In the genomic region with DNA sequence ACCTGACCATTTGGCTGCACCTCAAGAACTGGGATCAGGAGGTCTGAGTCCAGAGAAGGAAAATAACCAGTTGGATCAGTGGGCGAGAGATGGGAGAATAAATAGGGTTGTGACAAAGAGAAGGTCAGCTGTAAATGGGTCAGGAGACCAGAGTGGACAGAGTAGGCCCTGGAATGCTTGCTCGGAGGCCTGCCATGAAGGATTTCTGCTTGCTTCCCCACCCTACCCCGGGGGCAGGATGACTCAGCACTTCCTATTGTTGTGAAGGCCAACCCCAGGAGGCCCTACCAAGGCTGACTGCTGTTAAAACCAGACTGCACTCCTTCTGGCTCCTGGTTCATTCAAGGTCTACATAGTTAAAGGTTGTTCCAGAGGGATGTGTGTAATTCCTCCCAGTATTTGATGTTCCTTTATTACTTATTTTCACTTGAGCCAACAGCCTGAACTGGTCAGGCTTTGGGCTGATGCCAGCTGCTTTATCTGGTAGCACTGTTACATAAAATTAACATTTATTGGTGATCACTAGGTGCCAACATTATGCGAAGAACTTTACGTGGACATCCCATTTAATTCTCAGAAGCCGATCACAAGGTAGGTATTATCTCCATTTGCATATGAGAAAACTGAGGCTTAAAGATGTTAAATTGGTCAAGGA, we compare ENCODE assay signal across 1 cellular context.
TF ChIP-seq lines count a peak whose summit lies in the region.

No MANE protein-coding gene starts in this region.

TF ChIP-seq in HepG2, 621 proteins besides CTCF, POLR2A, EP300 and RAD21 (continued from another document and continues in another):
- TF ChIP-seq, protein P1, sequence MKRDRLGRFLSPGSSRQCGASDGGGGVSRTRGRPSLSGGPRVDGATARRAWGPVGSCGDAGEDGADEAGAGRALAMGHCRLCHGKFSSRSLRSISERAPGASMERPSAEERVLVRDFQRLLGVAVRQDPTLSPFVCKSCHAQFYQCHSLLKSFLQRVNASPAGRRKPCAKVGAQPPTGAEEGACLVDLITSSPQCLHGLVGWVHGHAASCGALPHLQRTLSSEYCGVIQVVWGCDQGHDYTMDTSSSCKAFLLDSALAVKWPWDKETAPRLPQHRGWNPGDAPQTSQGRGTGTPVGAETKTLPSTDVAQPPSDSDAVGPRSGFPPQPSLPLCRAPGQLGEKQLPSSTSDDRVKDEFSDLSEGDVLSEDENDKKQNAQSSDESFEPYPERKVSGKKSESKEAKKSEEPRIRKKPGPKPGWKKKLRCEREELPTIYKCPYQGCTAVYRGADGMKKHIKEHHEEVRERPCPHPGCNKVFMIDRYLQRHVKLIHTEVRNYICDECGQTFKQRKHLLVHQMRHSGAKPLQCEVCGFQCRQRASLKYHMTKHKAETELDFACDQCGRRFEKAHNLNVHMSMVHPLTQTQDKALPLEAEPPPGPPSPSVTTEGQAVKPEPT (CRISPR knock-in tag; IDR thresholded peaks at IDR 0.05; ENCODE audit: low read depth), result no peak
- TF ChIP-seq PHF5A (CRISPR knock-in tag; IDR thresholded peaks at IDR 0.05; ENCODE audit: low read depth, unreplicated experiment) (no peak), BHLHE40 (IDR thresholded peaks at IDR 0.05; ENCODE audit: low read length) (no peak), ZNF776 (CRISPR knock-in tag; IDR thresholded peaks at IDR 0.05) (no peak), ZBTB7B (CRISPR knock-in tag; IDR thresholded peaks at IDR 0.05) (peak; percentile 42; the same call in 1 of the 2 replicates), YEATS2 (CRISPR knock-in tag; IDR thresholded peaks at IDR 0.05; ENCODE audit: borderline replicate concordance) (peak; percentile 57; the same call in 1 of the 2 replicates), ZMYM4 (CRISPR knock-in tag; IDR thresholded peaks at IDR 0.05) (peak; percentile 67; the same call in 1 of the 2 replicates), MED1 (CRISPR knock-in tag; IDR thresholded peaks at IDR 0.05) (peak; percentile 82; the same call in 1 of the 2 replicates), SOX6 (IDR thresholded peaks at IDR 0.05) (no peak), SOX6 (CRISPR knock-in tag; IDR thresholded peaks at IDR 0.05) (peak; percentile 95), KLF16 (CRISPR knock-in tag; IDR thresholded peaks at IDR 0.05) (peak in 1 of 2 experiments; percentile 48; a peak in 1 of 4 replicates), ETV5 (CRISPR knock-in tag; IDR thresholded peaks at IDR 0.05; ENCODE audit: borderline replicate concordance) (peak; percentile 47; the same call in 1 of the 2 replicates), PAX8 (CRISPR knock-in tag; IDR thresholded peaks at IDR 0.05; ENCODE audit: borderline replicate concordance) (no peak), TEAD3 (CRISPR knock-in tag; optimal IDR thresholded peaks at IDR 0.05; ENCODE audit: borderline replicate concordance) (peak; percentile 95), TBP (CRISPR knock-in tag; IDR thresholded peaks at IDR 0.05) (no peak), HNF4A (CRISPR knock-in tag; IDR thresholded peaks at IDR 0.05) (peak; percentile 32; the same call in 1 of the 2 replicates), ERF (CRISPR knock-in tag; IDR thresholded peaks at IDR 0.05) (peak; percentile 26; the same call in 1 of the 2 replicates), NFKB2 (CRISPR knock-in tag; IDR thresholded peaks at IDR 0.05; ENCODE audit: borderline replicate concordance) (no peak), MATR3 (CRISPR knock-in tag; IDR thresholded peaks at IDR 0.05) (no peak), HNRNPL (IDR thresholded peaks at IDR 0.05; ENCODE audit: low read depth, low read length) (no peak), CENPT (CRISPR knock-in tag; IDR thresholded peaks at IDR 0.05; ENCODE audit: low read depth) (no peak), LCORL (IDR thresholded peaks at IDR 0.05) (no peak), LCORL (CRISPR knock-in tag; IDR thresholded peaks at IDR 0.05) (0 out of 2 replicates have a peak, but pooled peaks have one; percentile 36), ZNF605 (CRISPR knock-in tag; IDR thresholded peaks at IDR 0.05) (no peak)
- TF ChIP-seq, protein P2, sequence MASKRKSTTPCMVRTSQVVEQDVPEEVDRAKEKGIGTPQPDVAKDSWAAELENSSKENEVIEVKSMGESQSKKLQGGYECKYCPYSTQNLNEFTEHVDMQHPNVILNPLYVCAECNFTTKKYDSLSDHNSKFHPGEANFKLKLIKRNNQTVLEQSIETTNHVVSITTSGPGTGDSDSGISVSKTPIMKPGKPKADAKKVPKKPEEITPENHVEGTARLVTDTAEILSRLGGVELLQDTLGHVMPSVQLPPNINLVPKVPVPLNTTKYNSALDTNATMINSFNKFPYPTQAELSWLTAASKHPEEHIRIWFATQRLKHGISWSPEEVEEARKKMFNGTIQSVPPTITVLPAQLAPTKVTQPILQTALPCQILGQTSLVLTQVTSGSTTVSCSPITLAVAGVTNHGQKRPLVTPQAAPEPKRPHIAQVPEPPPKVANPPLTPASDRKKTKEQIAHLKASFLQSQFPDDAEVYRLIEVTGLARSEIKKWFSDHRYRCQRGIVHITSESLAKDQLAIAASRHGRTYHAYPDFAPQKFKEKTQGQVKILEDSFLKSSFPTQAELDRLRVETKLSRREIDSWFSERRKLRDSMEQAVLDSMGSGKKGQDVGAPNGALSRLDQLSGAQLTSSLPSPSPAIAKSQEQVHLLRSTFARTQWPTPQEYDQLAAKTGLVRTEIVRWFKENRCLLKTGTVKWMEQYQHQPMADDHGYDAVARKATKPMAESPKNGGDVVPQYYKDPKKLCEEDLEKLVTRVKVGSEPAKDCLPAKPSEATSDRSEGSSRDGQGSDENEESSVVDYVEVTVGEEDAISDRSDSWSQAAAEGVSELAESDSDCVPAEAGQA (IDR thresholded peaks at IDR 0.05; ENCODE audit: low read depth), result 0 out of 2 replicates have a peak, but pooled peaks have one; percentile 41
- TF ChIP-seq, protein P2 (CRISPR knock-in tag; IDR thresholded peaks at IDR 0.05; ENCODE audit: borderline replicate concordance), result no peak
- TF ChIP-seq, protein P3, sequence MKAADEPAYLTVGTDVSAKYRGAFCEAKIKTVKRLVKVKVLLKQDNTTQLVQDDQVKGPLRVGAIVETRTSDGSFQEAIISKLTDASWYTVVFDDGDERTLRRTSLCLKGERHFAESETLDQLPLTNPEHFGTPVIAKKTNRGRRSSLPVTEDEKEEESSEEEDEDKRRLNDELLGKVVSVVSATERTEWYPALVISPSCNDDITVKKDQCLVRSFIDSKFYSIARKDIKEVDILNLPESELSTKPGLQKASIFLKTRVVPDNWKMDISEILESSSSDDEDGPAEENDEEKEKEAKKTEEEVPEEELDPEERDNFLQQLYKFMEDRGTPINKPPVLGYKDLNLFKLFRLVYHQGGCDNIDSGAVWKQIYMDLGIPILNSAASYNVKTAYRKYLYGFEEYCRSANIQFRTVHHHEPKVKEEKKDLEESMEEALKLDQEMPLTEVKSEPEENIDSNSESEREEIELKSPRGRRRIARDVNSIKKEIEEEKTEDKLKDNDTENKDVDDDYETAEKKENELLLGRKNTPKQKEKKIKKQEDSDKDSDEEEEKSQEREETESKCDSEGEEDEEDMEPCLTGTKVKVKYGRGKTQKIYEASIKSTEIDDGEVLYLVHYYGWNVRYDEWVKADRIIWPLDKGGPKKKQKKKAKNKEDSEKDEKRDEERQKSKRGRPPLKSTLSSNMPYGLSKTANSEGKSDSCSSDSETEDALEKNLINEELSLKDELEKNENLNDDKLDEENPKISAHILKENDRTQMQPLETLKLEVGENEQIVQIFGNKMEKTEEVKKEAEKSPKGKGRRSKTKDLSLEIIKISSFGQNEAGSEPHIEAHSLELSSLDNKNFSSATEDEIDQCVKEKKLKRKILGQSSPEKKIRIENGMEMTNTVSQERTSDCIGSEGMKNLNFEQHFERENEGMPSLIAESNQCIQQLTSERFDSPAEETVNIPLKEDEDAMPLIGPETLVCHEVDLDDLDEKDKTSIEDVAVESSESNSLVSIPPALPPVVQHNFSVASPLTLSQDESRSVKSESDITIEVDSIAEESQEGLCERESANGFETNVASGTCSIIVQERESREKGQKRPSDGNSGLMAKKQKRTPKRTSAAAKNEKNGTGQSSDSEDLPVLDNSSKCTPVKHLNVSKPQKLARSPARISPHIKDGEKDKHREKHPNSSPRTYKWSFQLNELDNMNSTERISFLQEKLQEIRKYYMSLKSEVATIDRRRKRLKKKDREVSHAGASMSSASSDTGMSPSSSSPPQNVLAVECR (CRISPR knock-in tag; IDR thresholded peaks at IDR 0.05; ENCODE audit: borderline replicate concordance), result peak; percentile 52; the same call in 1 of the 2 replicates
- TF ChIP-seq, protein P4, sequence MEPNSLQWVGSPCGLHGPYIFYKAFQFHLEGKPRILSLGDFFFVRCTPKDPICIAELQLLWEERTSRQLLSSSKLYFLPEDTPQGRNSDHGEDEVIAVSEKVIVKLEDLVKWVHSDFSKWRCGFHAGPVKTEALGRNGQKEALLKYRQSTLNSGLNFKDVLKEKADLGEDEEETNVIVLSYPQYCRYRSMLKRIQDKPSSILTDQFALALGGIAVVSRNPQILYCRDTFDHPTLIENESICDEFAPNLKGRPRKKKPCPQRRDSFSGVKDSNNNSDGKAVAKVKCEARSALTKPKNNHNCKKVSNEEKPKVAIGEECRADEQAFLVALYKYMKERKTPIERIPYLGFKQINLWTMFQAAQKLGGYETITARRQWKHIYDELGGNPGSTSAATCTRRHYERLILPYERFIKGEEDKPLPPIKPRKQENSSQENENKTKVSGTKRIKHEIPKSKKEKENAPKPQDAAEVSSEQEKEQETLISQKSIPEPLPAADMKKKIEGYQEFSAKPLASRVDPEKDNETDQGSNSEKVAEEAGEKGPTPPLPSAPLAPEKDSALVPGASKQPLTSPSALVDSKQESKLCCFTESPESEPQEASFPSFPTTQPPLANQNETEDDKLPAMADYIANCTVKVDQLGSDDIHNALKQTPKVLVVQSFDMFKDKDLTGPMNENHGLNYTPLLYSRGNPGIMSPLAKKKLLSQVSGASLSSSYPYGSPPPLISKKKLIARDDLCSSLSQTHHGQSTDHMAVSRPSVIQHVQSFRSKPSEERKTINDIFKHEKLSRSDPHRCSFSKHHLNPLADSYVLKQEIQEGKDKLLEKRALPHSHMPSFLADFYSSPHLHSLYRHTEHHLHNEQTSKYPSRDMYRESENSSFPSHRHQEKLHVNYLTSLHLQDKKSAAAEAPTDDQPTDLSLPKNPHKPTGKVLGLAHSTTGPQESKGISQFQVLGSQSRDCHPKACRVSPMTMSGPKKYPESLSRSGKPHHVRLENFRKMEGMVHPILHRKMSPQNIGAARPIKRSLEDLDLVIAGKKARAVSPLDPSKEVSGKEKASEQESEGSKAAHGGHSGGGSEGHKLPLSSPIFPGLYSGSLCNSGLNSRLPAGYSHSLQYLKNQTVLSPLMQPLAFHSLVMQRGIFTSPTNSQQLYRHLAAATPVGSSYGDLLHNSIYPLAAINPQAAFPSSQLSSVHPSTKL (CRISPR knock-in tag; IDR thresholded peaks at IDR 0.05), result peak; percentile 87
- TF ChIP-seq, protein P5, sequence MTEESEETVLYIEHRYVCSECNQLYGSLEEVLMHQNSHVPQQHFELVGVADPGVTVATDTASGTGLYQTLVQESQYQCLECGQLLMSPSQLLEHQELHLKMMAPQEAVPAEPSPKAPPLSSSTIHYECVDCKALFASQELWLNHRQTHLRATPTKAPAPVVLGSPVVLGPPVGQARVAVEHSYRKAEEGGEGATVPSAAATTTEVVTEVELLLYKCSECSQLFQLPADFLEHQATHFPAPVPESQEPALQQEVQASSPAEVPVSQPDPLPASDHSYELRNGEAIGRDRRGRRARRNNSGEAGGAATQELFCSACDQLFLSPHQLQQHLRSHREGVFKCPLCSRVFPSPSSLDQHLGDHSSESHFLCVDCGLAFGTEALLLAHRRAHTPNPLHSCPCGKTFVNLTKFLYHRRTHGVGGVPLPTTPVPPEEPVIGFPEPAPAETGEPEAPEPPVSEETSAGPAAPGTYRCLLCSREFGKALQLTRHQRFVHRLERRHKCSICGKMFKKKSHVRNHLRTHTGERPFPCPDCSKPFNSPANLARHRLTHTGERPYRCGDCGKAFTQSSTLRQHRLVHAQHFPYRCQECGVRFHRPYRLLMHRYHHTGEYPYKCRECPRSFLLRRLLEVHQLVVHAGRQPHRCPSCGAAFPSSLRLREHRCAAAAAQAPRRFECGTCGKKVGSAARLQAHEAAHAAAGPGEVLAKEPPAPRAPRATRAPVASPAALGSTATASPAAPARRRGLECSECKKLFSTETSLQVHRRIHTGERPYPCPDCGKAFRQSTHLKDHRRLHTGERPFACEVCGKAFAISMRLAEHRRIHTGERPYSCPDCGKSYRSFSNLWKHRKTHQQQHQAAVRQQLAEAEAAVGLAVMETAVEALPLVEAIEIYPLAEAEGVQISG (CRISPR knock-in tag; IDR thresholded peaks at IDR 0.05), result peak; percentile 33; the same call in 1 of the 2 replicates
- TF ChIP-seq, protein P6, sequence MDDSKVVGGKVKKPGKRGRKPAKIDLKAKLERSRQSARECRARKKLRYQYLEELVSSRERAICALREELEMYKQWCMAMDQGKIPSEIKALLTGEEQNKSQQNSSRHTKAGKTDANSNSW (CRISPR knock-in tag; IDR thresholded peaks at IDR 0.05; ENCODE audit: borderline replicate concordance), result no peak
- TF ChIP-seq, protein P7, sequence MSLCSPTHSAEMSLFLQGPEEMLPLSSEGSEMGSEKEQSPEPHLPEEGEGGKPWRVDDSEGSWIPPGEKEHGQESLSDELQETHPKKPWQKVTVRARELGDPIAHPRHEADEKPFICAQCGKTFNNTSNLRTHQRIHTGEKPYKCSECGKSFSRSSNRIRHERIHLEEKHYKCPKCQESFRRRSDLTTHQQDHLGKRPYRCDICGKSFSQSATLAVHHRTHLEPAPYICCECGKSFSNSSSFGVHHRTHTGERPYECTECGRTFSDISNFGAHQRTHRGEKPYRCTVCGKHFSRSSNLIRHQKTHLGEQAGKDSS (CRISPR knock-in tag; IDR thresholded peaks at IDR 0.05; ENCODE audit: borderline replicate concordance, low read depth), result no peak
